ENCODE assay signal across 28 cellular contexts in the genomic region with DNA sequence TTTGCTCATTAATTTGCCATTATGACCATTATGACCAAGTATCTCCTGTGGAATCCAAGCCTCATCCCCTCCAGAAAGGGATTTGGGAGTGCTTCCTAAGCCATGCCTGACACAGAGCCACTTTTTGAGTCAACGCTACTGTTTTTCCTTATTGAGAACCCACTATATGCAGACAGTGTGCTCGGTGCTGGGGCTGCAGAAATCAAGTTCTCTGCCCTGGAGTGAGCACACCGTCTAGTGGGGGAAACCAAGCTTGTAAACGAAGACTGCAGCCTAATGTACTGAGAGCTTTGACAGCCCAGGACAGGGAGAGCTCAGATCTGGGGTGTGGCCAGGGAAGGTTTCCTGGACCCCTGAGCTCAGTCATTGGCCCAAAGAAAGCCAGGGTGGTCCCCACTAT.
"Had no signal": no experiment of that assay in that cellular context is flagged by ENCODE, and none has a peak within 500 bp of the region (broad histone marks: within the 10 kb centered on the region; RNA-seq: fewer than 3 reads in every experiment).

No MANE protein-coding gene starts in this region.

- FAIRE-seq: astrocyte, colon, endothelial cell of umbilical vein had no signal

- H3K27ac Mint-ChIP-seq: activated B cell treated with CpG ODN at 0.5 μM for 24 hours; activated CD8-positive, alpha-beta T cell treated with anti-CD3 and anti-CD28 coated beads for 36 hours; activated naive CD4-positive, alpha-beta T cell treated with anti-CD3 and anti-CD28 coated beads for 36 hours; activated naive CD4-positive, alpha-beta T cell treated with anti-CD3 and anti-CD28 coated beads, Interleukin-2, amount 50 U/mL, for 24 hours; activated T-helper 17 cell treated with anti-CD3 and anti-CD28 coated beads, Interleukin-2, amount 50 U/mL, for 72 hours; effector memory CD8-positive, alpha-beta T cell; T-helper 17 cell; T-helper 2 cell treated with Interferon-gamma antibody and Interleukin-4, amounts not matched to agents 5 μg/mL and 100 μg/mL, for 36 hours had no signal

- H3K36me3 ChIP-seq: esophagus squamous epithelium, gastroesophageal sphincter, WERI-Rb-1 had no signal

- H3K9me3 ChIP-seq: esophagus squamous epithelium, gastroesophageal sphincter had no signal

- H3K4me3 Mint-ChIP-seq: activated B cell treated with CpG ODN at 0.5 μM for 24 hours; activated CD8-positive, alpha-beta T cell treated with anti-CD3 and anti-CD28 coated beads for 36 hours; activated naive CD4-positive, alpha-beta T cell treated with anti-CD3 and anti-CD28 coated beads for 36 hours; activated naive CD4-positive, alpha-beta T cell treated with anti-CD3 and anti-CD28 coated beads, Interleukin-2, amount 50 U/mL, for 24 hours; activated T-cell treated with anti-CD3 and anti-CD28 coated beads, Interleukin-2, amount 50 U/mL, for 4 hours; activated T-helper 17 cell treated with anti-CD3 and anti-CD28 coated beads, Interleukin-2, amount 50 U/mL, for 72 hours; effector memory CD8-positive, alpha-beta T cell; T-helper 17 cell; T-helper 2 cell treated with Interferon-gamma antibody and Interleukin-4, amounts not matched to agents 5 μg/mL and 100 μg/mL, for 36 hours had no signal

- H3K4me1 Mint-ChIP-seq: activated naive CD4-positive, alpha-beta T cell treated with anti-CD3 and anti-CD28 coated beads, Interleukin-2, amount 50 U/mL, for 24 hours; activated T-helper 17 cell treated with anti-CD3 and anti-CD28 coated beads, Interleukin-2, amount 50 U/mL, for 72 hours; T-helper 17 cell had no signal

- DNase-seq: activated B cell treated with CpG ODN at 0.5 μM for 24 hours; activated CD4-positive, alpha-beta T cell treated with anti-CD3 and anti-CD28 coated beads for 48 hours; activated CD4-positive, alpha-beta T cell treated with anti-CD3 and anti-CD28 coated beads, Interleukin-2, amount 50 U/mL, for 1 hour; activated CD4-positive, alpha-beta T cell treated with anti-CD3 and anti-CD28 coated beads, Interleukin-2, amount 50 U/mL, for 48 hours; activated CD8-positive, alpha-beta memory T cell treated with anti-CD3 and anti-CD28 coated beads for 24 hours; activated CD8-positive, alpha-beta T cell treated with anti-CD3 and anti-CD28 coated beads for 36 hours; activated effector memory CD4-positive, alpha-beta T cell treated with anti-CD3 and anti-CD28 coated beads, Interleukin-2, amount 50 U/mL, for 16 hours; activated naive CD4-positive, alpha-beta T cell treated with anti-CD3 and anti-CD28 coated beads for 36 hours; activated T-cell treated with anti-CD3 and anti-CD28 coated beads, Interleukin-2, amount 50 U/mL, for 4 hours; amniotic stem cell; cortex of kidney; dermis blood vessel endothelial cell; effector CD4-positive, alpha-beta T cell; effector memory CD8-positive, alpha-beta T cell; esophagus squamous epithelium; foreskin melanocyte; T-helper 1 cell; T-helper 17 cell; T1000; WERI-Rb-1 had no signal

- H3K36me3 Mint-ChIP-seq: activated naive CD4-positive, alpha-beta T cell treated with anti-CD3 and anti-CD28 coated beads, Interleukin-2, amount 50 U/mL, for 24 hours had no signal

- H3K4me3 ChIP-seq: esophagus squamous epithelium, gastroesophageal sphincter had no signal

- H3K9me3 Mint-ChIP-seq: activated B cell treated with CpG ODN at 0.5 μM for 24 hours; activated CD8-positive, alpha-beta T cell treated with anti-CD3 and anti-CD28 coated beads for 36 hours; activated naive CD4-positive, alpha-beta T cell treated with anti-CD3 and anti-CD28 coated beads for 36 hours; activated naive CD4-positive, alpha-beta T cell treated with anti-CD3 and anti-CD28 coated beads, Interleukin-2, amount 50 U/mL, for 24 hours; activated T-cell treated with anti-CD3 and anti-CD28 coated beads, Interleukin-2, amount 50 U/mL, for 4 hours; activated T-helper 17 cell treated with anti-CD3 and anti-CD28 coated beads, Interleukin-2, amount 50 U/mL, for 72 hours; effector memory CD8-positive, alpha-beta T cell; T-helper 2 cell treated with Interferon-gamma antibody and Interleukin-4, amounts not matched to agents 5 μg/mL and 100 μg/mL, for 36 hours had no signal

- H3K27ac ChIP-seq: epithelial cell of prostate, esophagus squamous epithelium, gastroesophageal sphincter, WERI-Rb-1 had no signal
